In genomic region chr11:6736495-6737121, GRCh38 we compare ENCODE assay signal across 16 cellular contexts. TPM values are rescaled to one million over a fixed set of nuclear protein-coding genes. Genes with fewer than 3 reads are reported as not detected.
DNase-seq lines count a peak whose midpoint lies in the region; ATAC-seq and TF ChIP-seq lines count a peak whose summit lies in the region.
"Had no signal": no experiment of that assay in that cellular context is flagged by ENCODE, and none has a peak within 500 bp of the region (broad histone marks: within the 10 kb centered on the region; RNA-seq: fewer than 3 reads in every experiment).

No MANE protein-coding gene starts in this region.

- H3K27ac Mint-ChIP-seq in activated naive CD4-positive, alpha-beta T cell treated with anti-CD3 and anti-CD28 coated beads, Interleukin-2, amount 50 U/mL, for 72 hours, result peak overlapping the region in 1 of 2 donors; percentile 78
- H3K27ac Mint-ChIP-seq in activated naive CD4-positive, alpha-beta T cell treated with anti-CD3 and anti-CD28 coated beads, Interleukin-2, amount 10 ng/mL, durations not matched to agents 7 days and 5 days, result no peak overlapping the region

- intact Hi-C loops in sciatic nerve (cut with DNase I), result no loop called here

- H3K36me3 Mint-ChIP-seq in activated naive CD4-positive, alpha-beta T cell treated with anti-CD3 and anti-CD28 coated beads, Interleukin-2, amount 50 U/mL, for 72 hours, result peaks cover 4 to 49% of the 10 kb centered on the region in 2 donors
- peaks cover 67% of the 10 kb centered on the region for H3K36me3 Mint-ChIP-seq in activated naive CD4-positive, alpha-beta T cell treated with anti-CD3 and anti-CD28 coated beads, Interleukin-2, amount 10 ng/mL, durations not matched to agents 7 days and 5 days

- no peak overlapping the region for H2AFZ ChIP-seq in OCI-LY3 (ENCODE audit: low read depth, low read length)

- H3K9me3 ChIP-seq in OCI-LY3 (ENCODE audit: insufficient read depth, low read length), result no peaks in the 10 kb centered on the region
- H3K9me3 ChIP-seq in effector memory CD4-positive, alpha-beta T cell (ENCODE audit: control insufficient read depth, low read length), result no peaks in the 10 kb centered on the region
- H3K9me3 ChIP-seq: ascending aorta had no signal

- no peak for DNase-seq in activated naive CD4-positive, alpha-beta T cell treated with anti-CD3 and anti-CD28 coated beads, Interleukin-2, amount 50 U/mL, for 72 hours (ENCODE audit: low spot score in 2 of 2)
- DNase-seq in activated naive CD4-positive, alpha-beta T cell treated with anti-CD3 and anti-CD28 coated beads, Interleukin-2, amount 10 ng/mL, durations not matched to agents 7 days and 5 days, result no peak
- DNase-seq in effector memory CD4-positive, alpha-beta T cell, result no peak
- DNase-seq in substantia nigra (lab: John Stamatoyannopoulos, UW) (no peak), sciatic nerve (ENCODE audit: low spot score) (no peak), SW480 (ENCODE audit: low spot score) (no peak)
- DNase-seq: effector CD4-positive, alpha-beta T cell; IMR-90; NCI-H2107; stimulated activated naive CD4-positive, alpha-beta T cell had no signal

- H3K4me3 Mint-ChIP-seq in activated naive CD4-positive, alpha-beta T cell treated with anti-CD3 and anti-CD28 coated beads, Interleukin-2, amount 10 ng/mL, durations not matched to agents 7 days and 5 days, result no peak overlapping the region

- no peaks in the 10 kb centered on the region for H4K20me1 ChIP-seq in OCI-LY3 (ENCODE audit: insufficient read depth, low read length)

- H3K4me2 ChIP-seq in OCI-LY3 (ENCODE audit: low read length), result peak overlapping the region; percentile 43

- H3K4me3 ChIP-seq in OCI-LY3 (ENCODE audit: low read length), result no peak overlapping the region
- H3K4me3 ChIP-seq in effector memory CD4-positive, alpha-beta T cell (ENCODE audit: insufficient read depth, low read depth, low read length, poor library complexity, severe bottlenecking), result no peak overlapping the region
- H3K4me3 ChIP-seq: ascending aorta had no signal

- CTCF ChIA-PET in activated naive CD4-positive, alpha-beta T cell treated with anti-CD3 and anti-CD28 coated beads, Interleukin-2, amount 10 ng/mL, durations not matched to agents 7 days and 5 days (lab: Charles Lee), result interaction anchor here (0.7 to 10.2 kb wide), 8 partner anchors 10 to 958 kb away, joined by 3 to 185 read pairs (median 3); partner anchors contain the start of gene ZNF215

- H3K4me1 ChIP-seq in OCI-LY3 (ENCODE audit: low read length), result peaks cover 29% of the 10 kb centered on the region
- H3K4me1 ChIP-seq in effector memory CD4-positive, alpha-beta T cell (ENCODE audit: control insufficient read depth, insufficient read depth, low read length, poor library complexity, severe bottlenecking), result peaks cover 51% of the 10 kb centered on the region
- H3K4me1 ChIP-seq: ascending aorta had no signal

- peak; percentile 42 to 63 for ATAC-seq in activated naive CD4-positive, alpha-beta T cell treated with anti-CD3 and anti-CD28 coated beads, Interleukin-2, amount 50 U/mL, for 72 hours
- ATAC-seq in sciatic nerve, result no peak
- ATAC-seq in GM21423 (IDR thresholded peaks at IDR 0.05; ENCODE audit: unreplicated experiment), result no peak

- H3K9me3 Mint-ChIP-seq in activated naive CD4-positive, alpha-beta T cell treated with anti-CD3 and anti-CD28 coated beads, Interleukin-2, amount 50 U/mL, for 72 hours, result peaks cover 3 to 4% of the 10 kb centered on the region in 2 donors
- H3K9me3 Mint-ChIP-seq in activated naive CD4-positive, alpha-beta T cell treated with anti-CD3 and anti-CD28 coated beads, Interleukin-2, amount 10 ng/mL, durations not matched to agents 7 days and 5 days, result no peaks in the 10 kb centered on the region

- peaks cover 12% of the 10 kb centered on the region; the same call in 1 of the 2 replicates for H3K27me3 ChIP-seq in OCI-LY3 (ENCODE audit: low read depth, low read length)
- H3K27me3 ChIP-seq in effector memory CD4-positive, alpha-beta T cell (replicated peaks; ENCODE audit: control insufficient read depth, insufficient read depth, low read length, poor library complexity, severe bottlenecking), result no peaks in the 10 kb centered on the region
- H3K27me3 ChIP-seq: ascending aorta had no signal

- H3K27ac ChIP-seq in OCI-LY3 (ENCODE audit: low read length) (no peak overlapping the region), substantia nigra (ENCODE audit: low read depth, low read length, poor library complexity, severe bottlenecking) (no peak overlapping the region)
- H3K27ac ChIP-seq in effector memory CD4-positive, alpha-beta T cell (ENCODE audit: insufficient read depth, low read length, poor library complexity, severe bottlenecking), result peak overlapping the region; percentile 58
- H3K27ac ChIP-seq: ascending aorta had no signal

- TF ChIP-seq CTCF in OCI-LY3 (IDR thresholded peaks at IDR 0.05; ENCODE audit: low read depth, low read length), result no peak

- peaks cover 85% of the 10 kb centered on the region for H3K4me1 Mint-ChIP-seq in activated naive CD4-positive, alpha-beta T cell treated with anti-CD3 and anti-CD28 coated beads, Interleukin-2, amount 10 ng/mL, durations not matched to agents 7 days and 5 days

- H3K9ac ChIP-seq in OCI-LY3 (ENCODE audit: low read length), result no peak overlapping the region

- H3K79me2 ChIP-seq in OCI-LY3 (ENCODE audit: low read length), result no peaks in the 10 kb centered on the region

- no peaks in the 10 kb centered on the region for H3K27me3 Mint-ChIP-seq in activated naive CD4-positive, alpha-beta T cell treated with anti-CD3 and anti-CD28 coated beads, Interleukin-2, amount 10 ng/mL, durations not matched to agents 7 days and 5 days

- no peaks in the 10 kb centered on the region for H3K36me3 ChIP-seq in OCI-LY3 (replicated peaks; ENCODE audit: low read depth, low read length)
- no peaks in the 10 kb centered on the region for H3K36me3 ChIP-seq in effector memory CD4-positive, alpha-beta T cell (ENCODE audit: control insufficient read depth, insufficient read depth, low read length)
- H3K36me3 ChIP-seq: ascending aorta had no signal

RNA-seq across cellular contexts. Expression of gene OR2AG2, which starts 35.2 kb away (rescaled TPM):
- not detected for total RNA-seq in activated naive CD4-positive, alpha-beta T cell treated with anti-CD3 and anti-CD28 coated beads, Interleukin-2, amount 50 U/mL, for 72 hours
- not detected for total RNA-seq in sciatic nerve

RNA-seq across cellular contexts. Expression of gene OR2AG1, which starts 46.2 kb away (rescaled TPM):
- total RNA-seq in activated naive CD4-positive, alpha-beta T cell treated with anti-CD3 and anti-CD28 coated beads, Interleukin-2, amount 50 U/mL, for 72 hours, result not detected
- not detected for total RNA-seq in sciatic nerve
- total RNA-seq: ascending aorta, glomerular endothelial cell, IMR-90, kidney epithelial cell, pulmonary artery endothelial cell had no signal

RNA-seq across cellular contexts. Expression of gene MRPL17, which starts 53.5 kb away (rescaled TPM):
- 100 to 1,000 TPM in 1 of 2 donors, 10 to 100 TPM in 1; 92.4 to 104 TPM for total RNA-seq in activated naive CD4-positive, alpha-beta T cell treated with anti-CD3 and anti-CD28 coated beads, Interleukin-2, amount 50 U/mL, for 72 hours
- total RNA-seq in sciatic nerve, result 25.5 TPM

Comparison
In these comparisons a context has a peak if more than half of its experiments do, and no peak if none do; other contexts are left out.
1. ATAC-seq: peak in activated naive CD4-positive, alpha-beta T cell treated with anti-CD3 and anti-CD28 coated beads, Interleukin-2, amount 50 U/mL, for 72 hours (2 of 2); none in sciatic nerve (single experiment) and GM21423 (single experiment).